Comparison of ENCODE assay signal across 10 cellular contexts in the genomic region with DNA sequence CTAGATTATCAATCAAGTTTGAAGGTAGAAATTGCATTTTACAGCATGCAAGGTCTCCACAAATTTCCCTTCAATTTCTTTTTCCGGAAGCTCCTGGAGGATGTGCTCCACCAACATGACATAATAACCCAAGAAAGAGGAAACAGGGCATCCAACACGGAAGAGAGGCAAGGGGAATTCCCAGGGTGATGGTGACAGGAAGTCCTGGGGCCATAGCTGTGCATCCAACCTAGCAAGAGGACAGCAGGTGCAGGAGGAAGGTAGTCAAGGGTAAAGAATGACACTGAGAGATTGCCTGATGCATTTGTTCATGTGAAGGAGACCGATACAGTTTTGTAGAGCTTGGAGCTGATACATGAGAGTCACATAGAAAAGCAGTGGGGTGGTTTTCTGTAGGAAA.
DNase-seq lines count a peak whose midpoint lies in the region; ATAC-seq and TF ChIP-seq lines count a peak whose summit lies in the region.
"Had no signal": no experiment of that assay in that cellular context is flagged by ENCODE, and none has a peak within 500 bp of the region (broad histone marks: within the 10 kb centered on the region; RNA-seq: fewer than 3 reads in every experiment).

No MANE protein-coding gene starts in this region.

- ATAC-seq in GM19395 (IDR thresholded peaks at IDR 0.05; ENCODE audit: unreplicated experiment) = peak; percentile 75
- ATAC-seq in HG03025 (IDR thresholded peaks at IDR 0.05; ENCODE audit: low FRiP score, unreplicated experiment) = peak; percentile 71

- DNase-seq in Daoy (ENCODE audit: low read depth) (peak; percentile 6), G401 (ENCODE audit: low spot score) (no peak), NCI-H526 treated with DMSO at 0.1 percent for 48 hours (lab: John Stamatoyannopoulos, UW) (no peak), globus pallidus (ENCODE audit: low spot score) (no peak)
- DNase-seq in activated T-cell treated with anti-CD3 and anti-CD28 coated beads, Interleukin-2, amount 50 U/mL, for 24 hours = no peak
- DNase-seq: activated CD4-positive, CD25-positive, alpha-beta regulatory T cell; CD4-positive, alpha-beta T cell had no signal

- no peaks in the 10 kb centered on the region for H3K9me2 ChIP-seq in SU-DHL-6 (replicated peaks; ENCODE audit: insufficient read depth, low read length)

- peak overlapping the region; percentile 48 for H3K4me3 ChIP-seq in SU-DHL-6 (ENCODE audit: insufficient read depth, low read length, poor library complexity, severe bottlenecking)

- no peaks in the 10 kb centered on the region for H3K9me3 ChIP-seq in SU-DHL-6 (ENCODE audit: insufficient read depth, low read length)

- peaks cover 20% of the 10 kb centered on the region; the same call in 1 of the 2 replicates for H3K79me2 ChIP-seq in SU-DHL-6 (ENCODE audit: insufficient read depth, low read length)

- TF ChIP-seq CTCF in SU-DHL-6 (IDR thresholded peaks at IDR 0.05; ENCODE audit: insufficient read depth, low read length, poor library complexity, severe bottlenecking) = no peak

- H3K4me1 Mint-ChIP-seq in activated T-cell treated with anti-CD3 and anti-CD28 coated beads, Interleukin-2, amount 50 U/mL, for 24 hours (ENCODE audit: low read depth) = peaks cover 2% of the 10 kb centered on the region

- no peak overlapping the region for H3K4me3 Mint-ChIP-seq in activated T-cell treated with anti-CD3 and anti-CD28 coated beads, Interleukin-2, amount 50 U/mL, for 24 hours
- H3K4me3 Mint-ChIP-seq: CD4-positive, alpha-beta T cell had no signal

- no peaks in the 10 kb centered on the region for H4K20me1 ChIP-seq in SU-DHL-6 (ENCODE audit: low read depth, low read length)

- no peak overlapping the region for H3K27ac Mint-ChIP-seq in activated T-cell treated with anti-CD3 and anti-CD28 coated beads, Interleukin-2, amount 50 U/mL, for 24 hours
- H3K27ac Mint-ChIP-seq: CD4-positive, alpha-beta T cell had no signal

- no peaks in the 10 kb centered on the region for H3K36me3 Mint-ChIP-seq in activated T-cell treated with anti-CD3 and anti-CD28 coated beads, Interleukin-2, amount 50 U/mL, for 24 hours (ENCODE audit: low read depth)

- peaks cover 10% of the 10 kb centered on the region; the same call in 1 of the 2 replicates for H3K36me3 ChIP-seq in SU-DHL-6 (ENCODE audit: low read length)

- H3K27ac ChIP-seq in SU-DHL-6 (ENCODE audit: low read depth, low read length) = peak overlapping the region; percentile 98

- no peaks in the 10 kb centered on the region for H3K27me3 ChIP-seq in SU-DHL-6 (ENCODE audit: low read length)

- H2AFZ ChIP-seq in SU-DHL-6 (ENCODE audit: low read depth, low read length, severe bottlenecking) = no peak overlapping the region

- H3K9me3 Mint-ChIP-seq in activated T-cell treated with anti-CD3 and anti-CD28 coated beads, Interleukin-2, amount 50 U/mL, for 24 hours = no peaks in the 10 kb centered on the region
- H3K9me3 Mint-ChIP-seq: CD4-positive, alpha-beta T cell had no signal

- H3F3A ChIP-seq in SU-DHL-6 (ENCODE audit: insufficient read depth) = peaks cover 47% of the 10 kb centered on the region

- in situ Hi-C loops in G401 (cut with HindIII; ENCODE audit: low sequenced_read_pairs) = no loop called here

- H3K27me3 Mint-ChIP-seq in activated T-cell treated with anti-CD3 and anti-CD28 coated beads, Interleukin-2, amount 50 U/mL, for 24 hours = peaks cover 23% of the 10 kb centered on the region

- H3K4me2 ChIP-seq in SU-DHL-6 (ENCODE audit: low read depth, low read length, poor library complexity, severe bottlenecking) = peak overlapping the region; percentile 91

- H3K9ac ChIP-seq in SU-DHL-6 (ENCODE audit: low read length) = peak overlapping the region; percentile 67
